ENCODE assay signal across 1 cellular context in the genomic region with DNA sequence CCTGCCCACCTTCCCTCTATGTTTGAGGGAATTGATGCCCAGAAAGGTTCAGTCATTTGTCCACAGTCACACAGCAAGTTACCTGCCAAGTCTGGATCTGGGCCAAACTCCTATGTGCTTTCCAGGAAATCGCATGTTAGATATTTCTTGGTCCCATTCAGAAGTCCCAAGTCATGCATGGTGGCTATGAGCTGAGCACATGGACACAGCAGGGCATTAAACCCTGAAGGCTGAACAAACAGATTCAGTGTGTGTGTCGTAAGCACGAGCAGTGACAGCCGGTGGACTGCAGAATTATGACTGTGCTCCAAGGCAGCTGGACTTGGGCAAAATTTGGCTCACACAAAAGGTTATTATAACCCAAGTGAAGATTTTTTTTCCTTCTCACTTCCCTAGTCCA.
TF ChIP-seq lines count a peak whose summit lies in the region.

No MANE protein-coding gene starts in this region.

TF ChIP-seq in HepG2, 621 proteins besides CTCF, POLR2A, EP300 and RAD21 (continued from another document):
- TF ChIP-seq, protein P1, sequence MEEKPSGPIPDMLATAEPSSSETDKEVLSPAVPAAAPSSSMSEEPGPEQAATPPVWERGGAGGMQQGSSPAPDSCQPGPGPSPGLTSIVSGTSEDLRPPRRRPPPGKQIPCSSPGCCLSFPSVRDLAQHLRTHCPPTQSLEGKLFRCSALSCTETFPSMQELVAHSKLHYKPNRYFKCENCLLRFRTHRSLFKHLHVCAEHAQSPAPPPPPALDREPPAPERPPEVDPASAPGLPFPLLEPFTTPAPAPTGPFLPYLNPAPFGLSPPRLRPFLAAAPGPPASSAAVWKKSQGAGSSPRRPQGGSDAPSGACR (CRISPR knock-in tag; IDR thresholded peaks at IDR 0.05) = no peak
- TF ChIP-seq CEBPG (CRISPR knock-in tag; IDR thresholded peaks at IDR 0.05) = peak; percentile 21; the same call in 1 of the 2 replicates
